ENCODE assay signal across 28 cellular contexts in genomic region chr2:206289391-206289790, GRCh38.
"Had no signal": no experiment of that assay in that cellular context is flagged by ENCODE, and none has a peak within 500 bp of the region (broad histone marks: within the 10 kb centered on the region; RNA-seq: fewer than 3 reads in every experiment).

No MANE protein-coding gene starts in this region.

- H3K27ac ChIP-seq: gastrocnemius medialis, left ventricle myocardium inferior, neutrophil, ovary, prostate gland, uterus had no signal

- H3K27me3 Mint-ChIP-seq: activated CD4-positive, alpha-beta memory T cell treated with anti-CD3 and anti-CD28 coated beads, Interleukin-2, amount 10 ng/mL, durations not matched to agents 7 days and 5 days; activated naive CD8-positive, alpha-beta T cell treated with anti-CD3 and anti-CD28 coated beads, Interleukin-2, amount 50 U/mL, for 24 hours; activated T-cell treated with anti-CD3 and anti-CD28 coated beads, Interleukin-2, amount 50 U/mL, for 24 hours; stimulated activated naive CD8-positive, alpha-beta T cell treated with anti-CD3 and anti-CD28 coated beads, Interleukin-15, amount 100 ng/mL, for 72 hours; type B pancreatic cell had no signal

- DNase-seq: activated CD4-positive, alpha-beta memory T cell treated with anti-CD3 and anti-CD28 coated beads, Interleukin-2, amount 10 ng/mL, durations not matched to agents 7 days and 5 days; activated CD4-positive, alpha-beta T cell treated with anti-CD3 and anti-CD28 coated beads for 4 hours; activated CD8-positive, alpha-beta memory T cell treated with anti-CD3 and anti-CD28 coated beads, Interleukin-2, amount 50 U/mL, for 48 hours; activated gamma-delta T cell; activated naive CD8-positive, alpha-beta T cell treated with anti-CD3 and anti-CD28 coated beads, Interleukin-2, amount 50 U/mL, for 24 hours; activated T-cell treated with anti-CD3 and anti-CD28 coated beads, Interleukin-2, amount 50 U/mL, for 24 hours; dermis blood vessel endothelial cell; effector CD4-positive, alpha-beta T cell; gastrocnemius medialis; glutamatergic neuron; left ventricle myocardium inferior; naive B cell; nephron progenitor cell; ovary; retina; small intestine; stimulated activated CD4-positive, alpha-beta T cell treated with anti-CD3 and anti-CD28 coated beads, Interleukin-4, amount 100 ng/mL, for 4 hours; stimulated activated CD8-positive, alpha-beta memory T cell treated with anti-CD3 and anti-CD28 coated beads, Interleukin-4, amount 100 ng/mL, for 48 hours; stimulated activated naive CD8-positive, alpha-beta T cell treated with anti-CD3 and anti-CD28 coated beads, Interleukin-15, amount 100 ng/mL, for 72 hours; substantia nigra; T-cell; uterus had no signal

- H3K36me3 ChIP-seq: neutrophil, ovary, prostate gland, uterus had no signal

- H3K9me3 ChIP-seq: gastrocnemius medialis, neutrophil, ovary, prostate gland had no signal

- H3K4me3 Mint-ChIP-seq: activated CD4-positive, alpha-beta memory T cell treated with anti-CD3 and anti-CD28 coated beads, Interleukin-2, amount 10 ng/mL, durations not matched to agents 7 days and 5 days; activated naive CD4-positive, alpha-beta T cell treated with anti-CD3 and anti-CD28 coated beads, Interleukin-2, amount 50 U/mL, for 24 hours; activated naive CD8-positive, alpha-beta T cell treated with anti-CD3 and anti-CD28 coated beads, Interleukin-2, amount 50 U/mL, for 24 hours; activated T-cell treated with anti-CD3 and anti-CD28 coated beads, Interleukin-2, amount 50 U/mL, for 24 hours; naive B cell; nephron progenitor cell; stimulated activated memory B cell treated with anti-CD40 and anti-IgM and Interleukin-4, amounts not matched to agents 10 μg/mL and 1 μg/mL and 100 μg/mL, for 72 hours; stimulated activated naive CD8-positive, alpha-beta T cell treated with anti-CD3 and anti-CD28 coated beads, Interleukin-15, amount 100 ng/mL, for 72 hours; T-cell; type B pancreatic cell had no signal

- ATAC-seq: activated naive CD8-positive, alpha-beta T cell treated with anti-CD3 and anti-CD28 coated beads, Interleukin-2, amount 50 U/mL, for 24 hours; gastrocnemius medialis; sciatic nerve; stimulated activated memory B cell treated with anti-CD40 and anti-IgM and Interleukin-4, amounts not matched to agents 10 μg/mL and 1 μg/mL and 100 μg/mL, for 72 hours; stimulated activated naive CD8-positive, alpha-beta T cell treated with anti-CD3 and anti-CD28 coated beads, Interleukin-15, amount 100 ng/mL, for 72 hours; T-cell had no signal

- H3K4me3 ChIP-seq: gastrocnemius medialis, left ventricle myocardium inferior, ovary, prostate gland, uterus had no signal

- H3K27ac Mint-ChIP-seq: activated CD4-positive, alpha-beta memory T cell treated with anti-CD3 and anti-CD28 coated beads, Interleukin-2, amount 10 ng/mL, durations not matched to agents 7 days and 5 days; activated naive CD4-positive, alpha-beta T cell treated with anti-CD3 and anti-CD28 coated beads, Interleukin-2, amount 50 U/mL, for 24 hours; activated naive CD8-positive, alpha-beta T cell treated with anti-CD3 and anti-CD28 coated beads, Interleukin-2, amount 50 U/mL, for 24 hours; activated T-cell treated with anti-CD3 and anti-CD28 coated beads, Interleukin-2, amount 50 U/mL, for 24 hours; nephron progenitor cell; stimulated activated memory B cell treated with anti-CD40 and anti-IgM and Interleukin-4, amounts not matched to agents 10 μg/mL and 1 μg/mL and 100 μg/mL, for 72 hours; stimulated activated naive CD8-positive, alpha-beta T cell treated with anti-CD3 and anti-CD28 coated beads, Interleukin-15, amount 100 ng/mL, for 72 hours; T-cell; type B pancreatic cell had no signal

- H3K27me3 ChIP-seq: gastrocnemius medialis, neutrophil, ovary, uterus had no signal

- H3K4me1 ChIP-seq: gastrocnemius medialis, left ventricle myocardium inferior, prostate gland, uterus had no signal

- H3K4me1 Mint-ChIP-seq: activated CD4-positive, alpha-beta memory T cell treated with anti-CD3 and anti-CD28 coated beads, Interleukin-2, amount 10 ng/mL, durations not matched to agents 7 days and 5 days; activated naive CD8-positive, alpha-beta T cell treated with anti-CD3 and anti-CD28 coated beads, Interleukin-2, amount 50 U/mL, for 24 hours; nephron progenitor cell; stimulated activated memory B cell treated with anti-CD40 and anti-IgM and Interleukin-4, amounts not matched to agents 10 μg/mL and 1 μg/mL and 100 μg/mL, for 72 hours; stimulated activated naive CD8-positive, alpha-beta T cell treated with anti-CD3 and anti-CD28 coated beads, Interleukin-15, amount 100 ng/mL, for 72 hours had no signal
